8 cellular contexts compared by ENCODE assay signal in genomic region chr16:85460983-85461813, GRCh38.
DNase-seq lines count a peak whose midpoint lies in the region; TF ChIP-seq lines count a peak whose summit lies in the region.

No MANE protein-coding gene starts in this region.

- H3K27ac Mint-ChIP-seq in nephron progenitor cell: peak overlapping the region; percentile 88
- H3K27ac Mint-ChIP-seq in T-helper 2 cell treated with Interferon-gamma antibody and Interleukin-4, amounts not matched to agents 5 μg/mL and 100 μg/mL, for 36 hours: no peak overlapping the region

- no peaks in the 10 kb centered on the region for H3K9me3 Mint-ChIP-seq in nephron progenitor cell
- H3K9me3 Mint-ChIP-seq in T-helper 2 cell treated with Interferon-gamma antibody and Interleukin-4, amounts not matched to agents 5 μg/mL and 100 μg/mL, for 36 hours: no peaks in the 10 kb centered on the region

- H3K4me1 Mint-ChIP-seq in nephron progenitor cell: peaks cover 77% of the 10 kb centered on the region
- H3K4me1 Mint-ChIP-seq in T-helper 2 cell treated with Interferon-gamma antibody and Interleukin-4, amounts not matched to agents 5 μg/mL and 100 μg/mL, for 36 hours (ENCODE audit: low read depth): peaks cover 2% of the 10 kb centered on the region

- POLR2A ChIA-PET in GM10248 (lab: Yijun Ruan, JAX): no interaction called here

- DNase-seq in COLO668 (lab: John Stamatoyannopoulos, UW; ENCODE audit: unreplicated experiment) (peak; percentile 64), MV-4-11 (lab: John Stamatoyannopoulos, UW) (peak; percentile 59), astrocyte of the hippocampus (ENCODE audit: low read depth, low spot score) (peak; percentile 63), nephron progenitor cell (peak; percentile 55), cerebellar cortex (ENCODE audit: low spot score) (no peak), GM10248 (ENCODE audit: extremely low spot score) (no peak), NCI-H2196 treated with DMSO at 0.1 percent for 48 hours (lab: John Stamatoyannopoulos, UW; ENCODE audit: unreplicated experiment) (no peak)
- DNase-seq in T-helper 2 cell treated with Interferon-gamma antibody and Interleukin-4, amounts not matched to agents 5 μg/mL and 100 μg/mL, for 36 hours (ENCODE audit: low spot score): no peak

- CTCF ChIA-PET in GM10248 (lab: Yijun Ruan, JAX): interaction anchor here (1.0 to 1.3 kb wide), 4 partner anchors 10 to 346 kb away, joined by 3 to 5 read pairs (median 4); no protein-coding TSS in a partner anchor

- no peak for TF ChIP-seq CTCF in nephron progenitor cell (IDR thresholded peaks at IDR 0.05)
- no peak for TF ChIP-seq CTCF in GM10248 (IDR thresholded peaks at IDR 0.05; ENCODE audit: control extremely low read depth, extremely low read depth, low read depth, missing control alignments)

- peaks cover 30% of the 10 kb centered on the region for H3K27me3 Mint-ChIP-seq in nephron progenitor cell (ENCODE audit: low read depth, poor library complexity)
- peaks cover 32% of the 10 kb centered on the region for H3K27me3 Mint-ChIP-seq in T-helper 2 cell treated with Interferon-gamma antibody and Interleukin-4, amounts not matched to agents 5 μg/mL and 100 μg/mL, for 36 hours (ENCODE audit: low read depth)

- H3K4me3 Mint-ChIP-seq in nephron progenitor cell: peak overlapping the region; percentile 83
- H3K4me3 Mint-ChIP-seq in T-helper 2 cell treated with Interferon-gamma antibody and Interleukin-4, amounts not matched to agents 5 μg/mL and 100 μg/mL, for 36 hours: no peak overlapping the region

- H3K36me3 Mint-ChIP-seq in nephron progenitor cell (ENCODE audit: low read depth): no peaks in the 10 kb centered on the region
- H3K36me3 Mint-ChIP-seq in T-helper 2 cell treated with Interferon-gamma antibody and Interleukin-4, amounts not matched to agents 5 μg/mL and 100 μg/mL, for 36 hours (ENCODE audit: low read depth): no peaks in the 10 kb centered on the region

Comparison
In these comparisons a context has a peak if more than half of its experiments do, and no peak if none do; other contexts are left out.
1. DNase-seq: peak in COLO668 (single experiment), MV-4-11 (single experiment), astrocyte of the hippocampus (single experiment) and nephron progenitor cell (single experiment); none in cerebellar cortex (single experiment), GM10248 (single experiment), NCI-H2196 treated with DMSO at 0.1 percent for 48 hours (single experiment) and T-helper 2 cell treated with Interferon-gamma antibody and Interleukin-4, amounts not matched to agents 5 μg/mL and 100 μg/mL, for 36 hours (single experiment).